Comparison of ENCODE assay signal across 8 cellular contexts in genomic region chr18:69240275-69240674, GRCh38.
"Had no signal": no experiment of that assay in that cellular context is flagged by ENCODE, and none has a peak within 500 bp of the region (broad histone marks: within the 10 kb centered on the region; RNA-seq: fewer than 3 reads in every experiment).

No MANE protein-coding gene starts in this region.

- FAIRE-seq: H1, H54, HTR-8/SVneo, K562 had no signal

- ATAC-seq: GM23338, K562 had no signal

- DNase-seq: H9, HCEC 1CT, KG1 had no signal

- H3K27ac Mint-ChIP-seq: GM23338, H9 had no signal

- H2AFZ ChIP-seq: GM23338 had no signal

- H3K4me3 Mint-ChIP-seq: GM23338, H9 had no signal

- H3K4me3 ChIP-seq: GM23338, K562 had no signal

- H3K4me1 Mint-ChIP-seq: GM23338, H9 had no signal

- H3K4me2 ChIP-seq: GM23338 had no signal

- H3K9me3 Mint-ChIP-seq: GM23338, H9 had no signal
